8 cellular contexts compared by ENCODE assay signal in the genomic region with DNA sequence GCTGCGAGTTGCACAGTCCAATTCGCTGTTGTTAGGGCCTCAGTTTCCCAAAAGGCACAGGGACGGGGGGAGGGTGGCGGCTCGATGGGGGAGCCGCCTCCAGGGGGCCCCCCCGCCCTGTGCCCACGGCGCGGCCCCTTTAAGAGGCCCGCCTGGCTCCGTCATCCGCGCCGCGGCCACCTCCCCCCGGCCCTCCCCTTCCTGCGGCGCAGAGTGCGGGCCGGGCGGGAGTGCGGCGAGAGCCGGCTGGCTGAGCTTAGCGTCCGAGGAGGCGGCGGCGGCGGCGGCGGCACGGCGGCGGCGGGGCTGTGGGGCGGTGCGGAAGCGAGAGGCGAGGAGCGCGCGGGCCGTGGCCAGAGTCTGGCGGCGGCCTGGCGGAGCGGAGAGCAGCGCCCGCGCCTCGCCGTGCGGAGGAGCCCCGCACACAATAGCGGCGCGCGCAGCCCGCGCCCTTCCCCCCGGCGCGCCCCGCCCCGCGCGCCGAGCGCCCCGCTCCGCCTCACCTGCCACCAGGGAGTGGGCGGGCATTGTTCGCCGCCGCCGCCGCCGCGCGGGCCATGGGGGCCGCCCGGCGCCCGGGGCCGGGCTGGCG. TPM values are rescaled to one million over a fixed set of nuclear protein-coding genes. Genes with fewer than 3 reads are reported as not detected.
A peak's percentile ranks its signal among the peaks of the same experiment; 100 is the strongest.
DNase-seq lines count a peak whose midpoint lies in the region; ATAC-seq and TF ChIP-seq lines count a peak whose summit lies in the region.

A gene (plus strand): TSS at position 209 of the 592 bp plus-strand sequence. CDS start 452 bp downstream, outside the sequence.

- no peaks in the 10 kb centered on the region for H3K27me3 Mint-ChIP-seq in activated naive CD8-positive, alpha-beta T cell treated with anti-CD3 and anti-CD28 coated beads for 36 hours
- peaks cover 7% of the 10 kb centered on the region for H3K27me3 Mint-ChIP-seq in neural progenitor cell (ENCODE audit: insufficient read depth, low read depth)

- peak; percentile 37 for TF ChIP-seq CTCF in DOHH2 (IDR thresholded peaks at IDR 0.05; ENCODE audit: low read depth, low read length, poor library complexity, severe bottlenecking)
- no peak for TF ChIP-seq CTCF in neural progenitor cell (IDR thresholded peaks at IDR 0.05)
- peak in 1 of 5 experiments; percentile 7 for TF ChIP-seq CTCF in transverse colon (IDR thresholded peaks at IDR 0.05)

- intact Hi-C loops in transverse colon (cut with DNase I; ENCODE audit: low total_unique reads) = no loop called here

- H3K4me3 ChIP-seq in DOHH2 (ENCODE audit: low read length) (peak within 1 kb of the TSS; percentile 90), neural progenitor cell (peak within 1 kb of the TSS; percentile 64), transverse colon (peak within 1 kb of the TSS; percentile 57 to 83 (median 76))

- ATAC-seq in HG03342 (IDR thresholded peaks at IDR 0.05; ENCODE audit: unreplicated experiment) = peak; percentile 37
- no peak for ATAC-seq in HG02759 (IDR thresholded peaks at IDR 0.05; ENCODE audit: unreplicated experiment)

- peaks cover 17% of the 10 kb centered on the region for H3K9me3 ChIP-seq in DOHH2 (ENCODE audit: control insufficient read depth, insufficient read depth, low read length)
- no peaks in the 10 kb centered on the region for H3K9me3 ChIP-seq in neural progenitor cell (ENCODE audit: low read depth)
- H3K9me3 ChIP-seq in transverse colon = peaks cover 0 to 6% of the 10 kb centered on the region in 2 donors

- H2AFZ ChIP-seq in neural progenitor cell (replicated peaks) = peak within 1 kb of the TSS; percentile 50

- in situ Hi-C loops in transverse colon (cut with MboI; ENCODE audit: low pct_ligation_motif_present in 1 of 4, low pct_unique_long_range_greater_than_20kb in 1 of 4, low sequenced_read_pairs in 3 of 4) = loop anchor here in 1 of 4 donors (5.0 kb wide), 1 partner anchor 97 kb away; no protein-coding TSS in a partner anchor

- peak within 1 kb of the TSS; percentile 54 for H3K27ac Mint-ChIP-seq in activated naive CD8-positive, alpha-beta T cell treated with anti-CD3 and anti-CD28 coated beads for 36 hours
- H3K27ac Mint-ChIP-seq in neural progenitor cell = peak within 1 kb of the TSS; percentile 53

- H3K27me3 ChIP-seq in DOHH2 (ENCODE audit: control insufficient read depth, low read length) (no peaks in the 10 kb centered on the region), neural progenitor cell (peaks cover 14% of the 10 kb centered on the region), transverse colon (no peaks in the 10 kb centered on the region)

- peaks cover 45% of the 10 kb centered on the region for H3K4me1 Mint-ChIP-seq in activated naive CD8-positive, alpha-beta T cell treated with anti-CD3 and anti-CD28 coated beads for 36 hours
- H3K4me1 Mint-ChIP-seq in neural progenitor cell = peaks cover 51% of the 10 kb centered on the region

- peak; percentile 64 for DNase-seq in SK-N-DZ (ENCODE audit: low spot score)
- peak; percentile 61 for DNase-seq in activated naive CD8-positive, alpha-beta T cell treated with anti-CD3 and anti-CD28 coated beads for 36 hours
- DNase-seq in globus pallidus (ENCODE audit: low spot score) = peak; percentile 76
- peak; percentile 87 for DNase-seq in neural progenitor cell (ENCODE audit: low spot score)
- DNase-seq in transverse colon = peak; percentile 82

- H3K4me1 ChIP-seq in DOHH2 (ENCODE audit: control insufficient read depth, low read length) (peaks cover 57% of the 10 kb centered on the region), neural progenitor cell (peaks cover 47% of the 10 kb centered on the region), transverse colon (peaks cover 15 to 54% (median 47%) of the 10 kb centered on the region in 4 donors)

- WGBS in transverse colon (ENCODE audit: low coverage in 1 of 2), 2 donors = 0% methylated on average over 17 of the region's 88 CpGs; no CpG with 5 or more reads in 1 of the 2 donors

- peak within 1 kb of the TSS; percentile 46 for H3K27ac ChIP-seq in DOHH2 (ENCODE audit: low read depth, low read length)
- no peak within 1 kb of the TSS for H3K27ac ChIP-seq in neural progenitor cell
- peak within 1 kb of the TSS; percentile 65 to 84 (median 80) for H3K27ac ChIP-seq in transverse colon

- peaks cover 16% of the 10 kb centered on the region for H3K36me3 Mint-ChIP-seq in activated naive CD8-positive, alpha-beta T cell treated with anti-CD3 and anti-CD28 coated beads for 36 hours
- peaks cover 16% of the 10 kb centered on the region for H3K36me3 Mint-ChIP-seq in neural progenitor cell

- H3K36me3 ChIP-seq in DOHH2 (ENCODE audit: control insufficient read depth, low read length) = peaks cover 40% of the 10 kb centered on the region
- no peaks in the 10 kb centered on the region for H3K36me3 ChIP-seq in neural progenitor cell
- H3K36me3 ChIP-seq in transverse colon = no peaks in the 10 kb centered on the region

- H3F3A ChIP-seq in DOHH2 (ENCODE audit: control insufficient read depth, insufficient read depth) = peaks cover 11% of the 10 kb centered on the region
- peaks cover 38% of the 10 kb centered on the region for H3F3A ChIP-seq in neural progenitor cell (ENCODE audit: low read depth)

- H3K9me3 Mint-ChIP-seq in activated naive CD8-positive, alpha-beta T cell treated with anti-CD3 and anti-CD28 coated beads for 36 hours = peaks cover 7% of the 10 kb centered on the region
- peaks cover 19% of the 10 kb centered on the region for H3K9me3 Mint-ChIP-seq in neural progenitor cell

- H4K20me1 ChIP-seq in DOHH2 (ENCODE audit: control insufficient read depth, insufficient read depth, low read depth, low read length) = peaks cover 25% of the 10 kb centered on the region
- peaks cover 49% of the 10 kb centered on the region for H4K20me1 ChIP-seq in neural progenitor cell (ENCODE audit: low read depth)

- H3K9me2 ChIP-seq in DOHH2 (replicated peaks; ENCODE audit: control insufficient read depth, low read length) = no peaks in the 10 kb centered on the region

- no peak for TF ChIP-seq POLR2A in transverse colon (IDR thresholded peaks at IDR 0.05)

- H3K4me2 ChIP-seq in DOHH2 (ENCODE audit: low read length) (peak within 1 kb of the TSS; percentile 91), neural progenitor cell (peak within 1 kb of the TSS; percentile 88)

- no peak for TF ChIP-seq EP300 in transverse colon (IDR thresholded peaks at IDR 0.05; ENCODE audit: low read depth)

- H3K9ac ChIP-seq in neural progenitor cell = no peak within 1 kb of the TSS

- H3K79me2 ChIP-seq in DOHH2 (ENCODE audit: control insufficient read depth, low read length) = peaks cover 47% of the 10 kb centered on the region
- H3K79me2 ChIP-seq in neural progenitor cell (ENCODE audit: low read depth) = peaks cover 43% of the 10 kb centered on the region

- peak within 1 kb of the TSS; percentile 88 for H3K4me3 Mint-ChIP-seq in activated naive CD8-positive, alpha-beta T cell treated with anti-CD3 and anti-CD28 coated beads for 36 hours
- H3K4me3 Mint-ChIP-seq in neural progenitor cell = peak within 1 kb of the TSS; percentile 91

RNA-seq across cellular contexts. Expression of the gene that starts here (rescaled TPM):
- polyA plus RNA-seq in SK-N-DZ (2014; cell fraction: cytosol; rRNA removed) = 28.3 and 44.3 TPM in 2 replicates
- polyA plus RNA-seq in SK-N-DZ (2014; cell fraction: nucleus; rRNA removed) = 31.4 and 49.4 TPM in 2 replicates
- total RNA-seq in activated naive CD8-positive, alpha-beta T cell treated with anti-CD3 and anti-CD28 coated beads for 36 hours = 10 to 100 TPM; 28.3 to 32.0 TPM
- 35.5 and 36.0 TPM in 2 replicates for total RNA-seq in neural progenitor cell (ENCODE audit: low replicate concordance)
- total RNA-seq in transverse colon = 100 to 1,000 TPM in 2 of 4 donors, 10 to 100 TPM in 2; 36.9 to 514 (median 91.0) TPM
